Comparison of ENCODE assay signal across 8 cellular contexts in the genomic region with DNA sequence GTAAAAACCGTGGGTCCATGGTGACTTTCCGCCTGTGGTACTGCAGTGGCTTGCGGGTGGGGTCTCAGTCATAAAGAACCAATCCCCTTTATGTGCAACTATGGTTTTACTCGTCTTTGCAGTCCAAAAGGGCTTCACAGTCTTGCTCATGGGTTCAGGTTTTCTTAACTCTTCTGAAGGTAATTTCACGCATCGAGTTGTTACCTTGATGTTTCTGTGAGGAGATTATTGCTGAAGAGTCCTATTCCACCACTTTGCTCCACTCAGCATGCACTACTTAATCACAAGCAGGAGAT. TPM values are rescaled to one million over a fixed set of nuclear protein-coding genes. Genes with fewer than 3 reads are reported as not detected.
DNase-seq lines count a peak whose midpoint lies in the region; ATAC-seq and TF ChIP-seq lines count a peak whose summit lies in the region.

No MANE protein-coding gene starts in this region.

- peaks cover 4% of the 10 kb centered on the region; the same call in 1 of the 2 replicates for H3K4me1 ChIP-seq in Panc1 (ENCODE audit: control insufficient read depth, insufficient read depth, low read length)
- no peaks in the 10 kb centered on the region for H3K4me1 ChIP-seq in vagina

- BruUV-seq in Panc1 (replicated peaks; lab: Mats Ljungman, UMichigan): no TSS peak

- DNase-seq in activated naive CD8-positive, alpha-beta T cell treated with anti-CD3 and anti-CD28 coated beads, Interleukin-2, amount 10 ng/mL, durations not matched to agents 7 days and 5 days: no peak
- DNase-seq in activated naive CD8-positive, alpha-beta T cell treated with anti-CD3 and anti-CD28 coated beads for 36 hours: no peak
- DNase-seq in Panc1 (ENCODE audit: low read depth, low spot score) (no peak), foreskin fibroblast (no peak), vagina (ENCODE audit: extremely low spot score in 2 of 2) (no peak), NCI-H2196 (lab: John Stamatoyannopoulos, UW; ENCODE audit: unreplicated experiment) (no peak), islet precursor cell (no peak), cortex of kidney (lab: John Stamatoyannopoulos, UW) (no peak)

- ATAC-seq in activated naive CD8-positive, alpha-beta T cell treated with anti-CD3 and anti-CD28 coated beads, Interleukin-2, amount 10 ng/mL, durations not matched to agents 7 days and 5 days (ENCODE audit: low read depth): no peak
- ATAC-seq in Panc1: peak; percentile 56

- POLR2A ChIA-PET in activated naive CD8-positive, alpha-beta T cell treated with anti-CD3 and anti-CD28 coated beads, Interleukin-2, amount 10 ng/mL, durations not matched to agents 7 days and 5 days (lab: Charles Lee): no interaction called here
- POLR2A ChIA-PET in Panc1 (lab: Charles Lee): no interaction called here

- intact Hi-C loops in Panc1 (cut with micrococcal nuclease; ENCODE audit: unreplicated experiment): loop anchor here (2.0 to 10.0 kb wide), 3 partner anchors 62 to 234 kb away; a partner anchor contains a TSS
- intact Hi-C loops in vagina (cut with DNase I): loop anchor here (10.0 kb wide), 1 partner anchor 74 kb away; no protein-coding TSS in a partner anchor

- peaks cover 16% of the 10 kb centered on the region for H3K4me1 Mint-ChIP-seq in activated naive CD8-positive, alpha-beta T cell treated with anti-CD3 and anti-CD28 coated beads, Interleukin-2, amount 10 ng/mL, durations not matched to agents 7 days and 5 days
- peaks cover 7% of the 10 kb centered on the region for H3K4me1 Mint-ChIP-seq in activated naive CD8-positive, alpha-beta T cell treated with anti-CD3 and anti-CD28 coated beads for 36 hours

- peaks cover 4% of the 10 kb centered on the region for H3K27me3 Mint-ChIP-seq in activated naive CD8-positive, alpha-beta T cell treated with anti-CD3 and anti-CD28 coated beads, Interleukin-2, amount 10 ng/mL, durations not matched to agents 7 days and 5 days
- no peaks in the 10 kb centered on the region for H3K27me3 Mint-ChIP-seq in activated naive CD8-positive, alpha-beta T cell treated with anti-CD3 and anti-CD28 coated beads for 36 hours

- no peaks in the 10 kb centered on the region for H3K9me3 Mint-ChIP-seq in activated naive CD8-positive, alpha-beta T cell treated with anti-CD3 and anti-CD28 coated beads, Interleukin-2, amount 10 ng/mL, durations not matched to agents 7 days and 5 days
- no peaks in the 10 kb centered on the region for H3K9me3 Mint-ChIP-seq in activated naive CD8-positive, alpha-beta T cell treated with anti-CD3 and anti-CD28 coated beads for 36 hours

- peak overlapping the region; percentile 88 for H3K4me3 Mint-ChIP-seq in activated naive CD8-positive, alpha-beta T cell treated with anti-CD3 and anti-CD28 coated beads, Interleukin-2, amount 10 ng/mL, durations not matched to agents 7 days and 5 days
- H3K4me3 Mint-ChIP-seq in activated naive CD8-positive, alpha-beta T cell treated with anti-CD3 and anti-CD28 coated beads for 36 hours: no peak overlapping the region

- H3K9me3 ChIP-seq in Panc1 (ENCODE audit: control insufficient read depth, insufficient read depth, low read depth, low read length) (no peaks in the 10 kb centered on the region), vagina (no peaks in the 10 kb centered on the region)

- H3K27ac ChIP-seq in Panc1 (ENCODE audit: low read length) (peak overlapping the region; percentile 31; the same call in 1 of the 2 replicates), vagina (no peak overlapping the region)

- H3K4me3 ChIP-seq in Panc1 (ENCODE audit: low read depth in 2 of 2, low read length in 2 of 2) (peak overlapping the region; percentile 36 to 67), foreskin fibroblast (ENCODE audit: low read depth in 1 of 2, low read length in 2 of 2) (peak overlapping the region; percentile 44 to 62), vagina (peak overlapping the region; percentile 26 to 39)

- in situ Hi-C loops in Panc1 (cut with HindIII; ENCODE audit: low pct_unique_long_range_greater_than_20kb, low sequenced_read_pairs): no loop called here

- peak overlapping the region; percentile 88 for H3K27ac Mint-ChIP-seq in activated naive CD8-positive, alpha-beta T cell treated with anti-CD3 and anti-CD28 coated beads, Interleukin-2, amount 10 ng/mL, durations not matched to agents 7 days and 5 days
- no peak overlapping the region for H3K27ac Mint-ChIP-seq in activated naive CD8-positive, alpha-beta T cell treated with anti-CD3 and anti-CD28 coated beads for 36 hours

- no peaks in the 10 kb centered on the region for H3K36me3 ChIP-seq in Panc1 (ENCODE audit: control insufficient read depth, insufficient read depth, low read length)
- H3K36me3 ChIP-seq in vagina: no peaks in the 10 kb centered on the region

- TF ChIP-seq POLR2A in vagina (IDR thresholded peaks at IDR 0.05): no peak

- TF ChIP-seq CTCF in Panc1 (IDR thresholded peaks at IDR 0.05): peak; percentile 55
- TF ChIP-seq CTCF in foreskin fibroblast (IDR thresholded peaks at IDR 0.05; ENCODE audit: low read depth, low read length): no peak
- TF ChIP-seq CTCF in vagina (IDR thresholded peaks at IDR 0.05): no peak

- no peaks in the 10 kb centered on the region for H3K36me3 Mint-ChIP-seq in activated naive CD8-positive, alpha-beta T cell treated with anti-CD3 and anti-CD28 coated beads, Interleukin-2, amount 10 ng/mL, durations not matched to agents 7 days and 5 days
- no peaks in the 10 kb centered on the region for H3K36me3 Mint-ChIP-seq in activated naive CD8-positive, alpha-beta T cell treated with anti-CD3 and anti-CD28 coated beads for 36 hours

- CTCF ChIA-PET in Panc1 (lab: Charles Lee): no interaction called here

- H3K27me3 ChIP-seq in Panc1 (ENCODE audit: control insufficient read depth, insufficient read depth, low read length): no peaks in the 10 kb centered on the region
- no peaks in the 10 kb centered on the region for H3K27me3 ChIP-seq in vagina

RNA-seq across cellular contexts. Expression of a gene that starts 41.5 kb away (rescaled TPM):
- total RNA-seq in activated naive CD8-positive, alpha-beta T cell treated with anti-CD3 and anti-CD28 coated beads, Interleukin-2, amount 10 ng/mL, durations not matched to agents 7 days and 5 days: 1 to 10 TPM; 6.8 to 7.8 TPM
- 1 to 10 TPM; 4.3 TPM for total RNA-seq in activated naive CD8-positive, alpha-beta T cell treated with anti-CD3 and anti-CD28 coated beads for 36 hours
- total RNA-seq in Panc1 (2021; ENCODE audit: unreplicated experiment) (12.4 TPM), vagina (5.4 TPM)
- 11.2 TPM for polyA plus RNA-seq in Panc1 (2012; ENCODE audit: insufficient read length)

RNA-seq across cellular contexts. Expression of a gene that starts 45.6 kb away (rescaled TPM):
- total RNA-seq in activated naive CD8-positive, alpha-beta T cell treated with anti-CD3 and anti-CD28 coated beads, Interleukin-2, amount 10 ng/mL, durations not matched to agents 7 days and 5 days: 10 to 100 TPM; 44.3 to 47.4 TPM
- total RNA-seq in activated naive CD8-positive, alpha-beta T cell treated with anti-CD3 and anti-CD28 coated beads for 36 hours: 10 to 100 TPM; 97.3 to 99.7 TPM
- total RNA-seq in Panc1 (2021; ENCODE audit: unreplicated experiment) (68.8 TPM), vagina (53.5 TPM)
- 42.6 TPM for polyA plus RNA-seq in Panc1 (2012; ENCODE audit: insufficient read length)
